ENCODE assay signal across 28 cellular contexts in the genomic region with DNA sequence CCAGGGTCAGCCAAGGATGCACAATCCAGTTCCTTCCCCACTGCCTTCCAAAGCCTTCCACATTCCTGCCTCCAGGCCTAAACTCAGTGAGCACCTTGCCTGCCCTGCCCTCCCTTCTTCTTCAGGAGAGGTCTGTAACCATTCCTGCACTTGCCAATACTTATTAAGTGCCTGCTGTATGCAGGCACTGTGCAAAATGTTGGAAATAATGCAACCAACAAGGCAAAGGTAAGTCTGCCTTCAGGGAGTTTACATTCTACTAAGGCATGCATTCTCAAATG. TPM values are rescaled to one million over a fixed set of nuclear protein-coding genes. Genes with fewer than 3 reads are reported as not detected.
"Had no signal": no experiment of that assay in that cellular context is flagged by ENCODE, and none has a peak within 500 bp of the region (broad histone marks: within the 10 kb centered on the region; RNA-seq: fewer than 3 reads in every experiment).

No MANE protein-coding gene starts in this region.

- H3K9me3 Mint-ChIP-seq: activated B cell treated with CpG ODN at 0.5 μM for 24 hours; activated CD8-positive, alpha-beta T cell treated with anti-CD3 and anti-CD28 coated beads for 36 hours; activated T-cell treated with anti-CD3 and anti-CD28 coated beads, Interleukin-2, amount 50 U/mL, for 4 hours; activated T-helper 17 cell treated with anti-CD3 and anti-CD28 coated beads, Interleukin-2, amount 50 U/mL, for 72 hours; dendritic cell treated with granulocyte-macrophage colony-stimulating factor and Interleukin-4, amounts not matched to agents 40 ng/mL and 50 ng/mL, for 4 days; mesothelial cell of epicardium; naive B cell; nephron progenitor cell; stimulated activated naive CD8-positive, alpha-beta T cell treated with anti-CD3 and anti-CD28 coated beads, Interleukin-15, amount 100 ng/mL, for 72 hours had no signal

- DNase-seq: activated B cell treated with CpG ODN at 0.5 μM for 24 hours; activated CD4-positive, alpha-beta T cell treated with anti-CD3 and anti-CD28 coated beads, Interleukin-2, amount 50 U/mL, for 1 hour; activated CD8-positive, alpha-beta T cell treated with anti-CD3 and anti-CD28 coated beads for 36 hours; activated gamma-delta T cell treated with Interleukin-2 at 50 U/mL for 16 hours; activated naive CD4-positive, alpha-beta T cell treated with anti-CD3 and anti-CD28 coated beads, Interleukin-2, amount 50 U/mL, for 16 hours; activated T-cell treated with anti-CD3 and anti-CD28 coated beads, Interleukin-2, amount 50 U/mL, for 4 hours; amniotic stem cell; brain microvascular endothelial cell; central memory CD4-positive, alpha-beta T cell; glutamatergic neuron; left ventricle myocardium inferior; naive B cell; nephron progenitor cell; right lobe of liver; stimulated activated CD4-positive, alpha-beta T cell treated with anti-CD3 and anti-CD28 coated beads, Interleukin-12 subunit alpha, Interleukin-12 subunit beta, amount 100 ng/mL, for 4 hours; stimulated activated CD4-positive, alpha-beta T cell treated with anti-CD3 and anti-CD28 coated beads, Interleukin-4, amount 100 ng/mL, for 1 hour; stimulated activated naive CD8-positive, alpha-beta T cell treated with anti-CD3 and anti-CD28 coated beads, Interleukin-15, amount 100 ng/mL, for 72 hours; substantia nigra; upper lobe of left lung had no signal

- H3K27ac ChIP-seq: brain microvascular endothelial cell, esophagus muscularis mucosa, left ventricle myocardium inferior, right lobe of liver, upper lobe of left lung, vagina had no signal

- H3K9me3 ChIP-seq: esophagus muscularis mucosa, left ventricle myocardium inferior, neutrophil, right lobe of liver, upper lobe of left lung, vagina had no signal

- H3K36me3 Mint-ChIP-seq: mesothelial cell of epicardium, naive B cell had no signal

- H3K27me3 Mint-ChIP-seq: activated B cell treated with CpG ODN at 0.5 μM for 24 hours; activated CD8-positive, alpha-beta T cell treated with anti-CD3 and anti-CD28 coated beads for 36 hours; activated T-helper 17 cell treated with anti-CD3 and anti-CD28 coated beads, Interleukin-2, amount 50 U/mL, for 72 hours; naive B cell; stimulated activated naive CD8-positive, alpha-beta T cell treated with anti-CD3 and anti-CD28 coated beads, Interleukin-15, amount 100 ng/mL, for 72 hours had no signal

- H3K4me3 ChIP-seq: esophagus muscularis mucosa, left ventricle myocardium inferior, right lobe of liver, upper lobe of left lung, vagina had no signal

- H3K27ac Mint-ChIP-seq: activated B cell treated with CpG ODN at 0.5 μM for 24 hours; activated CD8-positive, alpha-beta T cell treated with anti-CD3 and anti-CD28 coated beads for 36 hours; activated T-helper 17 cell treated with anti-CD3 and anti-CD28 coated beads, Interleukin-2, amount 50 U/mL, for 72 hours; dendritic cell treated with granulocyte-macrophage colony-stimulating factor and Interleukin-4, amounts not matched to agents 40 ng/mL and 50 ng/mL, for 4 days; mesothelial cell of epicardium; naive B cell; nephron progenitor cell had no signal

- H3K27me3 ChIP-seq: brain microvascular endothelial cell, neutrophil, right lobe of liver, upper lobe of left lung, vagina had no signal

- ATAC-seq: activated CD8-positive, alpha-beta T cell treated with anti-CD3 and anti-CD28 coated beads for 36 hours; activated T-cell treated with anti-CD3 and anti-CD28 coated beads, Interleukin-2, amount 50 U/mL, for 4 hours; activated T-helper 17 cell treated with anti-CD3 and anti-CD28 coated beads, Interleukin-2, amount 50 U/mL, for 72 hours; right lobe of liver; stimulated activated naive CD8-positive, alpha-beta T cell treated with anti-CD3 and anti-CD28 coated beads, Interleukin-15, amount 100 ng/mL, for 72 hours had no signal

- H3K36me3 ChIP-seq: brain microvascular endothelial cell, esophagus muscularis mucosa, left ventricle myocardium inferior, neutrophil, right lobe of liver, upper lobe of left lung, vagina had no signal

- H3K4me3 Mint-ChIP-seq: activated B cell treated with CpG ODN at 0.5 μM for 24 hours; activated CD8-positive, alpha-beta T cell treated with anti-CD3 and anti-CD28 coated beads for 36 hours; activated T-cell treated with anti-CD3 and anti-CD28 coated beads, Interleukin-2, amount 50 U/mL, for 4 hours; activated T-helper 17 cell treated with anti-CD3 and anti-CD28 coated beads, Interleukin-2, amount 50 U/mL, for 72 hours; dendritic cell treated with granulocyte-macrophage colony-stimulating factor and Interleukin-4, amounts not matched to agents 40 ng/mL and 50 ng/mL, for 4 days; mesothelial cell of epicardium; naive B cell; nephron progenitor cell; stimulated activated naive CD8-positive, alpha-beta T cell treated with anti-CD3 and anti-CD28 coated beads, Interleukin-15, amount 100 ng/mL, for 72 hours had no signal

RNA-seq across cellular contexts. Expression of gene ARSI, which starts 50.6 kb away (rescaled TPM):
- total RNA-seq: activated B cell treated with CpG ODN at 0.5 μM for 24 hours; activated CD8-positive, alpha-beta T cell treated with anti-CD3 and anti-CD28 coated beads for 36 hours; activated T-cell treated with anti-CD3 and anti-CD28 coated beads, Interleukin-2, amount 50 U/mL, for 4 hours; activated T-helper 17 cell treated with anti-CD3 and anti-CD28 coated beads, Interleukin-2, amount 50 U/mL, for 72 hours; lung microvascular endothelial cell; T-helper 2 cell treated with Interferon-gamma antibody and Interleukin-4, amounts not matched to agents 100 ng/mL and 5 ng/mL, for 36 hours had no signal

RNA-seq across cellular contexts. Expression of gene CD74, which starts 59.4 kb away (rescaled TPM):
- total RNA-seq: osteocyte had no signal
